Comparison of ENCODE assay signal across 7 cellular contexts in genomic region chr1:210597555-210598134, GRCh38.
DNase-seq lines count a peak whose midpoint lies in the region; ATAC-seq and TF ChIP-seq lines count a peak whose summit lies in the region.

No MANE protein-coding gene starts in this region.

- H3K79me1 ChIP-seq in mesendoderm (ENCODE audit: low read length), result no peaks in the 10 kb centered on the region

- H3K27me3 ChIP-seq in adipocyte (replicated peaks; ENCODE audit: control insufficient read depth, insufficient read depth, low read length) (no peaks in the 10 kb centered on the region), mesendoderm (ENCODE audit: insufficient read depth, low read length, poor library complexity) (no peaks in the 10 kb centered on the region)

- H3K4me1 ChIP-seq in adipocyte (ENCODE audit: control insufficient read depth, insufficient read depth, low read length) (peaks cover 25% of the 10 kb centered on the region), mesendoderm (ENCODE audit: control insufficient read depth, low read depth, low read length) (no peaks in the 10 kb centered on the region)

- ATAC-seq in GM19452 (IDR thresholded peaks at IDR 0.05; ENCODE audit: unreplicated experiment), result peak; percentile 76
- ATAC-seq in HG03432 (IDR thresholded peaks at IDR 0.05; ENCODE audit: unreplicated experiment), result peak; percentile 98
- ATAC-seq in HG02970 (IDR thresholded peaks at IDR 0.05; ENCODE audit: low FRiP score, unreplicated experiment), result no peak

- H3K4ac ChIP-seq in mesendoderm (ENCODE audit: low read depth, low read length), result peak overlapping the region; percentile 96

- no peak overlapping the region for H2BK15ac ChIP-seq in mesendoderm (replicated peaks; ENCODE audit: low read depth)

- H3K4me3 ChIP-seq in adipocyte (ENCODE audit: low read length) (peak overlapping the region; percentile 5), mesendoderm (ENCODE audit: low read length) (no peak overlapping the region)

- H3K9ac ChIP-seq in adipocyte (ENCODE audit: low read length) (peak overlapping the region; percentile 77), mesendoderm (ENCODE audit: low read length) (no peak overlapping the region)

- H4K8ac ChIP-seq in mesendoderm (ENCODE audit: low read depth, low read length), result no peak overlapping the region

- H3K23ac ChIP-seq in mesendoderm (ENCODE audit: low read length), result no peak overlapping the region

- H4K5ac ChIP-seq in mesendoderm (ENCODE audit: low read length), result no peak overlapping the region

- no peak overlapping the region for H2BK5ac ChIP-seq in mesendoderm (ENCODE audit: low read length)

- H3K9me3 ChIP-seq in adipocyte (ENCODE audit: control insufficient read depth, low read length), result no peaks in the 10 kb centered on the region

- H3K56ac ChIP-seq in mesendoderm (ENCODE audit: low read length), result no peak overlapping the region

- WGBS in mesendoderm (ENCODE audit: extremely low coverage, insufficient coverage, low lambda C conversion rate), result no CpG with 5 or more reads among the region's 1 CpG

- peaks cover 2% of the 10 kb centered on the region for H3K4me1 Mint-ChIP-seq in glutamatergic neuron (ENCODE audit: low read depth, unreplicated experiment)

- no peaks in the 10 kb centered on the region for H3K9me3 Mint-ChIP-seq in glutamatergic neuron (ENCODE audit: unreplicated experiment)

- peak overlapping the region; percentile 52 for H3K27ac ChIP-seq in mesendoderm (ENCODE audit: low read depth, low read length)

- H3K27me3 Mint-ChIP-seq in glutamatergic neuron (ENCODE audit: unreplicated experiment), result no peaks in the 10 kb centered on the region

- H2BK120ac ChIP-seq in mesendoderm (ENCODE audit: low read depth, low read length), result peak overlapping the region; percentile 86

- H3K36me3 Mint-ChIP-seq in glutamatergic neuron (ENCODE audit: unreplicated experiment), result peaks cover 13% of the 10 kb centered on the region

- peak overlapping the region; percentile 85 for H3K18ac ChIP-seq in mesendoderm (ENCODE audit: low read length)

- no peaks in the 10 kb centered on the region for H3K79me2 ChIP-seq in mesendoderm (ENCODE audit: control insufficient read depth, insufficient read depth, low read length)

- no peak overlapping the region for H3K4me3 Mint-ChIP-seq in glutamatergic neuron (ENCODE audit: unreplicated experiment)

- DNase-seq in adipocyte (ENCODE audit: low read depth) (peak; percentile 85), mesendoderm (peak; percentile 97), iPS-NIHi11 (ENCODE audit: low spot score) (no peak), glutamatergic neuron (no peak)

- H3K36me3 ChIP-seq in adipocyte (ENCODE audit: control insufficient read depth, insufficient read depth, low read length, severe bottlenecking) (no peaks in the 10 kb centered on the region), mesendoderm (ENCODE audit: control insufficient read depth, insufficient read depth, low read length) (no peaks in the 10 kb centered on the region)

- H3K4me2 ChIP-seq in mesendoderm (ENCODE audit: low read length), result no peak overlapping the region

- no peak overlapping the region for H2AK5ac ChIP-seq in mesendoderm (ENCODE audit: low read length)

- no peak overlapping the region for H3K27ac Mint-ChIP-seq in glutamatergic neuron (ENCODE audit: unreplicated experiment)

- TF ChIP-seq CTCF in glutamatergic neuron (IDR thresholded peaks at IDR 0.05; ENCODE audit: partially characterized antibody, unreplicated experiment), result no peak

Comparison
In these comparisons a context has a peak if more than half of its experiments do, and no peak if none do; other contexts are left out.
1. DNase-seq: peak in adipocyte (single experiment) and mesendoderm (single experiment); none in iPS-NIHi11 (single experiment) and glutamatergic neuron (single experiment).